8 cellular contexts compared by ENCODE assay signal in the genomic region with DNA sequence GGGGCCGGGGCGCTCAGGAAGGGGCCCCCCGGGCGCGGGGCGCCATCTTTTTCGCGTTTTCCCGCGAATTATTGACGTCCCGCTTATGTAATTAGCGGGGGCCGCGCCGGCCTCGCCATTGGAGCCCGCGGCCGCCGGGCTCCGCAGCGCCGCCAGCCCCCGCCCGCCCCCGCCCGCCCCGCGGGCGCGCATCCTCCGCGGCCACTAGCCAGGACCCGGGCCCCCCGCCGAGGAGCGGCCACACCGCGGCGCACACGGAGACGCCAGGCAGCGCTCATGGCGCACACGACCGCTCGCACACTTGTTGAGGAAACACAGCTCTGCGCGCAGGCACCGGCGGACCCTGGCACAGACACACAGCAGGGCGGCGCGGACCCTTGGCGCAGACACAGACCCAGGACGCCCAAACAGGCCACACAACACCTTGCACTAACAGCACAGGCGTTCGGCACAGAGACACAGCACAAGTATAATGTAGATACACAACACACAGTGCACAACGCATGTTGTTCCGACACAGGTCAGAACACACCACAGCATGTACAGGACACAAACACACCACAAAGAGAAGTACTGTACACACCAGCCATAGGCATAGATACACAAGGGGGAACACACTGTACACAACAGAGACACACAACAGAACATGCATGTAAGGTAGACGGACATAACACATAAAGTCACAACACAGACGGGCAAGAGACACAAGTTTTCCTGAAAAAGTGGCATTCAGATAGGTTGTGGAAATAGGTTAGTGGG. TPM values are rescaled to one million over a fixed set of nuclear protein-coding genes. Genes with fewer than 3 reads are reported as not detected.
A peak's percentile ranks its signal among the peaks of the same experiment; 100 is the strongest.
DNase-seq lines count a peak whose midpoint lies in the region; ATAC-seq and TF ChIP-seq lines count a peak whose summit lies in the region.

No MANE protein-coding gene starts in this region.

- H3K27me3 Mint-ChIP-seq in Caco-2 (ENCODE audit: insufficient read depth, unreplicated experiment), result peaks cover 2% of the 10 kb centered on the region
- H3K27me3 Mint-ChIP-seq in activated T-helper 17 cell treated with anti-CD3 and anti-CD28 coated beads, Interleukin-2, amount 50 U/mL, for 72 hours, result no peaks in the 10 kb centered on the region
- H3K27me3 Mint-ChIP-seq in natural killer cell treated with Interleukin-12 subunit alpha and Interleukin-12 subunit beta and Interleukin-15 and Interleukin-18, amount 100 ng/mL, for 72 hours, result peaks cover 0 to 2% of the 10 kb centered on the region in 2 donors

- no peak for TF ChIP-seq CTCF in Caco-2 (IDR thresholded peaks at IDR 0.05; ENCODE audit: insufficient read depth in 1 of 2, low read depth in 1 of 2, low read length in 1 of 2, severe bottlenecking in 1 of 2, unreplicated experiment in 1 of 2)
- peak; percentile 16 for TF ChIP-seq CTCF in GM20000 (IDR thresholded peaks at IDR 0.05; ENCODE audit: extremely low read depth, missing control alignments)
- TF ChIP-seq CTCF in fibroblast of the aortic adventitia (IDR thresholded peaks at IDR 0.05; ENCODE audit: insufficient read depth, low read length), result no peak
- peak in 1 of 5 experiments; percentile 14 for TF ChIP-seq CTCF in tibial nerve (IDR thresholded peaks at IDR 0.05)

- peaks cover 40% of the 10 kb centered on the region for H3K4me1 ChIP-seq in Caco-2
- H3K4me1 ChIP-seq in HUES48 (ENCODE audit: control insufficient read depth, insufficient read depth, low read length), result peaks cover 47% of the 10 kb centered on the region
- H3K4me1 ChIP-seq in tibial nerve, result peaks cover 0 to 27% (median 14%) of the 10 kb centered on the region in 4 donors

- peak in 1 of 2 donors; percentile 51 for TF ChIP-seq EP300 in tibial nerve (IDR thresholded peaks at IDR 0.05)

- intact Hi-C loops in Caco-2 (cut with micrococcal nuclease; ENCODE audit: unreplicated experiment), result loop anchor here (2.0 kb wide), 1 partner anchor 59 kb away; no protein-coding TSS in a partner anchor

- H3K27me3 ChIP-seq in Caco-2 (replicated peaks; ENCODE audit: control insufficient read depth, insufficient read depth, low read length) (no peaks in the 10 kb centered on the region), HUES48 (ENCODE audit: control insufficient read depth, insufficient read depth, low read length) (peaks cover 9% of the 10 kb centered on the region), tibial nerve (no peaks in the 10 kb centered on the region)

- peak; percentile 31 for ATAC-seq in activated T-helper 17 cell treated with anti-CD3 and anti-CD28 coated beads, Interleukin-2, amount 50 U/mL, for 72 hours (replicated peaks)
- peak; percentile 78 for ATAC-seq in natural killer cell treated with Interleukin-12 subunit alpha and Interleukin-12 subunit beta and Interleukin-15 and Interleukin-18, amount 100 ng/mL, for 72 hours

- H3K4me3 ChIP-seq in Caco-2 (ENCODE audit: low read depth, low read length) (peak overlapping the region; percentile 96), HUES48 (ENCODE audit: low read depth, low read length) (peak overlapping the region; percentile 68), fibroblast of the aortic adventitia (ENCODE audit: low read depth, low read length) (peak overlapping the region; percentile 77), tibial nerve (peak overlapping the region; percentile 60 to 86 (median 72))

- 0 out of 2 replicates have a peak overlapping the region, but pooled peaks have one; percentile 45 for H3K9ac ChIP-seq in HUES48 (ENCODE audit: low read depth, low read length)

- H3K9me3 Mint-ChIP-seq in Caco-2 (ENCODE audit: unreplicated experiment), result no peaks in the 10 kb centered on the region
- H3K9me3 Mint-ChIP-seq in activated T-helper 17 cell treated with anti-CD3 and anti-CD28 coated beads, Interleukin-2, amount 50 U/mL, for 72 hours, result no peaks in the 10 kb centered on the region
- H3K9me3 Mint-ChIP-seq in natural killer cell treated with Interleukin-12 subunit alpha and Interleukin-12 subunit beta and Interleukin-15 and Interleukin-18, amount 100 ng/mL, for 72 hours, result no peaks in the 10 kb centered on the region

- peaks cover 26% of the 10 kb centered on the region for H3K36me3 Mint-ChIP-seq in Caco-2 (ENCODE audit: insufficient read depth, unreplicated experiment)
- H3K36me3 Mint-ChIP-seq in activated T-helper 17 cell treated with anti-CD3 and anti-CD28 coated beads, Interleukin-2, amount 50 U/mL, for 72 hours (ENCODE audit: low read depth), result peaks cover 59% of the 10 kb centered on the region
- H3K36me3 Mint-ChIP-seq in natural killer cell treated with Interleukin-12 subunit alpha and Interleukin-12 subunit beta and Interleukin-15 and Interleukin-18, amount 100 ng/mL, for 72 hours, result peaks cover 22% of the 10 kb centered on the region

- H3K4me3 Mint-ChIP-seq in Caco-2 (ENCODE audit: unreplicated experiment), result peak overlapping the region; percentile 86
- H3K4me3 Mint-ChIP-seq in activated T-helper 17 cell treated with anti-CD3 and anti-CD28 coated beads, Interleukin-2, amount 50 U/mL, for 72 hours, result peak overlapping the region; percentile 90
- peak overlapping the region; percentile 97 for H3K4me3 Mint-ChIP-seq in natural killer cell treated with Interleukin-12 subunit alpha and Interleukin-12 subunit beta and Interleukin-15 and Interleukin-18, amount 100 ng/mL, for 72 hours

- H3K4me1 Mint-ChIP-seq in Caco-2 (ENCODE audit: low read depth, unreplicated experiment), result peaks cover 42% of the 10 kb centered on the region
- H3K4me1 Mint-ChIP-seq in activated T-helper 17 cell treated with anti-CD3 and anti-CD28 coated beads, Interleukin-2, amount 50 U/mL, for 72 hours, result peaks cover 57% of the 10 kb centered on the region
- H3K4me1 Mint-ChIP-seq in natural killer cell treated with Interleukin-12 subunit alpha and Interleukin-12 subunit beta and Interleukin-15 and Interleukin-18, amount 100 ng/mL, for 72 hours (ENCODE audit: low read depth in 2 of 2), result peaks cover 48 to 51% of the 10 kb centered on the region in 2 donors

- CTCF ChIA-PET in Caco-2 (lab: Charles Lee), result interaction anchor here (0.6 kb wide), 1 partner anchor 19 kb away, joined by 3 read pairs; no protein-coding TSS in a partner anchor

- DNase-seq in Caco-2, result peak; percentile 78 to 85
- DNase-seq in GM20000 (ENCODE audit: low spot score), result peak; percentile 91
- DNase-seq in OCI-M1 (lab: John Stamatoyannopoulos, UW), result peak; percentile 77
- DNase-seq in fibroblast of the aortic adventitia (ENCODE audit: low read depth), result peak; percentile 41
- DNase-seq in natural killer cell treated with Interleukin-12 subunit alpha and Interleukin-12 subunit beta and Interleukin-15 and Interleukin-18, amount 100 ng/mL, for 72 hours (ENCODE audit: low spot score), result peak; percentile 85
- DNase-seq in tibial nerve (ENCODE audit: low spot score in 2 of 2), result peak in 1 of 2 donors; percentile 49

- POLR2A ChIA-PET in Caco-2 (lab: Charles Lee), result no interaction called here

- H3K27ac ChIP-seq in HUES48 (ENCODE audit: low read depth, low read length), result no peak overlapping the region
- H3K27ac ChIP-seq in tibial nerve, result peak overlapping the region; percentile 89 to 99 (median 98)

- H3K27ac Mint-ChIP-seq in Caco-2 (ENCODE audit: unreplicated experiment), result peak overlapping the region; percentile 67
- H3K27ac Mint-ChIP-seq in activated T-helper 17 cell treated with anti-CD3 and anti-CD28 coated beads, Interleukin-2, amount 50 U/mL, for 72 hours, result peak overlapping the region; percentile 82
- peak overlapping the region; percentile 87 to 91 for H3K27ac Mint-ChIP-seq in natural killer cell treated with Interleukin-12 subunit alpha and Interleukin-12 subunit beta and Interleukin-15 and Interleukin-18, amount 100 ng/mL, for 72 hours

- no peak for TF ChIP-seq POLR2A in tibial nerve (IDR thresholded peaks at IDR 0.05)

- H3K36me3 ChIP-seq in Caco-2 (ENCODE audit: control insufficient read depth, insufficient read depth, low read length), result no peaks in the 10 kb centered on the region; the same call in 1 of the 2 replicates
- H3K36me3 ChIP-seq in HUES48 (ENCODE audit: control insufficient read depth, insufficient read depth, low read length), result peaks cover 8% of the 10 kb centered on the region
- H3K36me3 ChIP-seq in tibial nerve, result peaks cover 0 to 21% (median 0%) of the 10 kb centered on the region in 3 donors

- 3 to 9% methylated on average over 16 to 42 of the region's 63 CpGs for WGBS in tibial nerve, 2 donors

- TSS peak; percentile 60 for BruUV-seq in Caco-2 (replicated peaks; lab: Mats Ljungman, UMichigan)

- H3K9me3 ChIP-seq in Caco-2 (no peaks in the 10 kb centered on the region), HUES48 (ENCODE audit: control insufficient read depth, insufficient read depth, low read length) (no peaks in the 10 kb centered on the region), tibial nerve (no peaks in the 10 kb centered on the region)

RNA-seq across cellular contexts. Expression of a gene that starts 0.5 kb away (rescaled TPM):
- 75.9 and 76.3 TPM in 2 replicates for total RNA-seq in Caco-2 (2022)
- 100 to 1,000 TPM; 236 to 258 TPM for total RNA-seq in activated T-helper 17 cell treated with anti-CD3 and anti-CD28 coated beads, Interleukin-2, amount 50 U/mL, for 72 hours
- total RNA-seq in fibroblast of the aortic adventitia (ENCODE audit: low replicate concordance), result 10.2 and 55.7 TPM in 2 replicates
- 100 to 1,000 TPM in 1 of 2 donors, 10 to 100 TPM in 1; 97.4 to 177 TPM for total RNA-seq in natural killer cell treated with Interleukin-12 subunit alpha and Interleukin-12 subunit beta and Interleukin-15 and Interleukin-18, amount 100 ng/mL, for 72 hours
- total RNA-seq in tibial nerve, result 10 to 100 TPM; 31.2 to 61.6 (median 44.3) TPM

RNA-seq across cellular contexts. Expression of a gene that starts 34.7 kb away (rescaled TPM):
- 53.7 and 68.1 TPM in 2 replicates for total RNA-seq in Caco-2 (2022)
- total RNA-seq in activated T-helper 17 cell treated with anti-CD3 and anti-CD28 coated beads, Interleukin-2, amount 50 U/mL, for 72 hours, result 10 to 100 TPM; 60.2 to 62.8 TPM
- total RNA-seq in fibroblast of the aortic adventitia (ENCODE audit: low replicate concordance), result 16.6 and 49.4 TPM in 2 replicates
- 10 to 100 TPM; 59.5 to 70.4 TPM for total RNA-seq in natural killer cell treated with Interleukin-12 subunit alpha and Interleukin-12 subunit beta and Interleukin-15 and Interleukin-18, amount 100 ng/mL, for 72 hours
- total RNA-seq in tibial nerve, result 10 to 100 TPM; 33.9 to 37.7 (median 37.4) TPM

RNA-seq across cellular contexts. Expression of a gene that starts 49.1 kb away (rescaled TPM):
- total RNA-seq in Caco-2 (2022), result 1.1 and 1.3 TPM in 2 replicates
- total RNA-seq in activated T-helper 17 cell treated with anti-CD3 and anti-CD28 coated beads, Interleukin-2, amount 50 U/mL, for 72 hours, result 100 to 1,000 TPM in 1 of 2 donors, 10 to 100 TPM in 1; 71.4 to 164 TPM
- 1.8 and 8.5 TPM in 2 replicates for total RNA-seq in fibroblast of the aortic adventitia (ENCODE audit: low replicate concordance)
- 100 to 1,000 TPM; 145 to 375 TPM for total RNA-seq in natural killer cell treated with Interleukin-12 subunit alpha and Interleukin-12 subunit beta and Interleukin-15 and Interleukin-18, amount 100 ng/mL, for 72 hours
- 10 to 100 TPM; 12.3 to 21.0 (median 19.8) TPM for total RNA-seq in tibial nerve
